Comparison of ENCODE assay signal across 8 cellular contexts in the genomic region with DNA sequence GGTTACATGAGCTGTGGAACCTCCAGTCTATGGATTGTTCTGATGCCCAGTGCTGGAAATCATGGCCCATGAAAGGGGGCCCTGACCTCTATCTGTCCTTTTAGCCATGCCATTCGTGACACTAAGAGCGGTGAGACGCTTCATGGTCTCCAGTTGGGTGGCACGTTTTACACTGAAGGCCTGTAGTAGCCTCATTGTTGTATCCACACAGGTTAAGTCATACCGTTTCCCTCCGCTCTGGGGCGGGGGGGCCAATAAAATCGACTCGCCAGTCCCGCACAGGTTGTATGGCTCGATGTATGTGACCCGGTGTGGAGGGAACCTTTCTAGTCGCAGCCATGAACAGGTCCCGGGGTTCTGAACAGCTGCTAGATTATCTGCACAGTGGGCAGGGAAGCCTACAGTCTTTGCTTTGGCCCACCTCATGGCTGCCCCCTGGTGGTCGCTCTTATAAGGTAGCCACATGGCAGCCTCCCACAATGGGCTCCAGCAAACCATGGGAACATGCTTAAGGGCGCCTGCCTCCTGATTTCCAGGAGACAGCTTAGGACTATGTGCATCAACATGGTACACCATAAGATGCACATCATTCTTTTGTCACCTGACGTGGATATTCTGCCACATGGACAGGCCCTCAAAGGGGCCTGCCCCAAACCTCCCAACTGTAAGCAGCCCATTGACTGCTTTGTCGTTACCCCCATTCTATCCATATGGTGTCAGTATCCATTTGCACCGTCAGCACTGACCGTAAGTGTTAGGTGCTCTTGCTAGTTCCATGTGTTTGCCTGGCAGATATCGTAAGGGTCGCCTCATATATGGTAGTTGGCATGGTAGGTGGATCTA. TPM values are rescaled to one million over a fixed set of nuclear protein-coding genes. Genes with fewer than 3 reads are reported as not detected.
DNase-seq lines count a peak whose midpoint lies in the region; ATAC-seq and TF ChIP-seq lines count a peak whose summit lies in the region.

No MANE protein-coding gene starts in this region.

- H3K27me3 ChIP-seq in kidney epithelial cell (ENCODE audit: control insufficient read depth, insufficient read depth, low read length) = peaks cover 3% of the 10 kb centered on the region

- no peak for ATAC-seq in GM19455 (IDR thresholded peaks at IDR 0.05; ENCODE audit: unreplicated experiment)

- H3K4me3 ChIP-seq in cardiac fibroblast (replicated peaks in 1 of 2; ENCODE audit: low read depth in 2 of 2, low read length in 2 of 2) = no peak overlapping the region
- no peak overlapping the region for H3K4me3 ChIP-seq in kidney epithelial cell (ENCODE audit: low read depth, low read length)

- no peaks in the 10 kb centered on the region for H3K36me3 ChIP-seq in kidney epithelial cell (ENCODE audit: control insufficient read depth, insufficient read depth, low read length)

- TF ChIP-seq CTCF in GM12872 (IDR thresholded peaks at IDR 0.05; ENCODE audit: insufficient read depth, low read depth, low read length) = peak; percentile 90
- peak; percentile 90 for TF ChIP-seq CTCF in cardiac fibroblast (IDR thresholded peaks at IDR 0.05; ENCODE audit: low read depth, low read length)
- TF ChIP-seq CTCF in kidney epithelial cell (IDR thresholded peaks at IDR 0.05; ENCODE audit: insufficient read depth, low read length, poor library complexity, severe bottlenecking) = peak; percentile 90

- DNase-seq in MV-4-11 (lab: John Stamatoyannopoulos, UW) = peak; percentile 47
- DNase-seq in activated CD4-positive, CD25-positive, alpha-beta regulatory T cell treated with anti-CD3 and anti-CD28 coated beads, Interleukin-2, amount 50 U/mL, for 16 hours (ENCODE audit: low read depth, low spot score) = peak; percentile 71
- peak; percentile 79 to 81 for DNase-seq in cardiac fibroblast (ENCODE audit: low read depth in 2 of 2)
- DNase-seq in kidney epithelial cell (ENCODE audit: low read depth) = no peak
- peak; percentile 82 for DNase-seq in stimulated activated CD4-positive, alpha-beta T cell treated with anti-CD3 and anti-CD28 coated beads, Interleukin-1b, Interleukin-23, amount 100 ng/mL, for 48 hours
- DNase-seq in OCI-M2 (lab: John Stamatoyannopoulos, UW; ENCODE audit: unreplicated experiment) = no peak

RNA-seq across cellular contexts. Expression of a gene that starts 19.7 kb away (rescaled TPM):
- 4.4 and 19.2 TPM in 2 replicates for total RNA-seq in kidney epithelial cell

RNA-seq across cellular contexts. Expression of a gene that starts 21.4 kb away (rescaled TPM):
- total RNA-seq in kidney epithelial cell = not detected in 2 replicates

RNA-seq across cellular contexts. Expression of a gene that starts 59.1 kb away (rescaled TPM):
- 39.9 and 44.4 TPM in 2 replicates for total RNA-seq in kidney epithelial cell

Comparison
In these comparisons a context has a peak if more than half of its experiments do, and no peak if none do; other contexts are left out.
1. DNase-seq: peak in MV-4-11 (single experiment), activated CD4-positive, CD25-positive, alpha-beta regulatory T cell treated with anti-CD3 and anti-CD28 coated beads, Interleukin-2, amount 50 U/mL, for 16 hours (single experiment), cardiac fibroblast (2 of 2) and stimulated activated CD4-positive, alpha-beta T cell treated with anti-CD3 and anti-CD28 coated beads, Interleukin-1b, Interleukin-23, amount 100 ng/mL, for 48 hours (single experiment); none in kidney epithelial cell (single experiment) and OCI-M2 (single experiment).
2. Peak in every context shown above with its lines, with median percentiles within 50 percentile points of each other: CTCF ChIP-seq.